Comparison of ENCODE assay signal across 16 cellular contexts in the genomic region with DNA sequence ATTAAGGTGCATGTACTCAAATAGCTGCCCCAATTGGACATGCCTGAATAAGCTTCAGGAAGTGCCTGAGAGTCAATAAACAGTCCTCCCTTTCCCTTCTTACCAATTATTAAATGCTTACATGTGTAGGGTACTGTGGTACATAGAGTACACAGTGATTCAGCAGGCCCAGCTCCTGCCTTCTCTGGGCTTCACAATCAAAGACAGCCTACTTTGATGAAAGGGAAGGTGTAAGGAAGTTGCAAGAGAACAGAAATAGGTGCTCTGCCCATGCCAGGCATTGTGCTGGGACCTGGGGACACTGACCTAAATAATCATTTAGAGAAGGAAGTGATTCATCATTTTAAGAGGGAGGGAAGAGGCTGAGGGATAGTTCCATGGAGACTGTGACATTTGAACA. TPM values are rescaled to one million over a fixed set of nuclear protein-coding genes. Genes with fewer than 3 reads are reported as not detected.
A peak's percentile ranks its signal among the peaks of the same experiment; 100 is the strongest.
DNase-seq lines count a peak whose midpoint lies in the region; ATAC-seq and TF ChIP-seq lines count a peak whose summit lies in the region.
"Had no signal": no experiment of that assay in that cellular context is flagged by ENCODE, and none has a peak within 500 bp of the region (broad histone marks: within the 10 kb centered on the region; RNA-seq: fewer than 3 reads in every experiment).

No MANE protein-coding gene starts in this region.

- H4K8ac ChIP-seq in mesenchymal stem cell (ENCODE audit: low read length): peak overlapping the region; percentile 42

- peak overlapping the region; percentile 26; the same call in 1 of the 2 replicates for H3K4me2 ChIP-seq in HCT116 (ENCODE audit: low read length)
- no peak overlapping the region for H3K4me2 ChIP-seq in mesenchymal stem cell (ENCODE audit: low read length, poor library complexity, severe bottlenecking)

- no peaks in the 10 kb centered on the region for H4K20me1 ChIP-seq in HCT116 (ENCODE audit: insufficient read depth)

- H3K9me2 ChIP-seq in HCT116 (ENCODE audit: insufficient read depth): no peaks in the 10 kb centered on the region

- H3K36me3 ChIP-seq in HCT116 (ENCODE audit: control insufficient read depth in 1 of 2, insufficient read depth in 2 of 2, low read length in 2 of 2) (no peaks in the 10 kb centered on the region), mesenchymal stem cell (ENCODE audit: control insufficient read depth in 1 of 2, insufficient read depth in 2 of 2, low read depth in 1 of 2, low read length in 2 of 2) (no peaks in the 10 kb centered on the region)
- H3K36me3 ChIP-seq: esophagus squamous epithelium, WERI-Rb-1 had no signal

- ATAC-seq in HCT116: peak; percentile 32; the same call in 1 of the 2 replicates
- ATAC-seq in GM18517 (IDR thresholded peaks at IDR 0.05; ENCODE audit: unreplicated experiment): no peak
- no peak for ATAC-seq in HG03460 (IDR thresholded peaks at IDR 0.05; ENCODE audit: unreplicated experiment)
- ATAC-seq: body of pancreas; naive thymus-derived CD8-positive, alpha-beta T cell; Panc1 had no signal

- no peak overlapping the region for H2BK12ac ChIP-seq in mesenchymal stem cell (ENCODE audit: low read length in 2 of 2)

- H3K4me3 ChIP-seq in HCT116 (replicated peaks in 1 of 2; ENCODE audit: low read depth in 1 of 2, low read length in 2 of 2): no peak overlapping the region
- no peak overlapping the region for H3K4me3 ChIP-seq in mesenchymal stem cell (ENCODE audit: insufficient read depth in 1 of 2, low read depth in 1 of 2, low read length in 2 of 2)
- H3K4me3 ChIP-seq: body of pancreas, esophagus squamous epithelium had no signal

- H2BK5ac ChIP-seq in mesenchymal stem cell (ENCODE audit: low read depth, low read length, poor library complexity, severe bottlenecking): no peak overlapping the region

- BruUV-seq in HCT116 (replicated peaks; lab: Mats Ljungman, UMichigan): no TSS peak

- no peak for TF ChIP-seq POLR2A in HCT116 (IDR thresholded peaks at IDR 0.05; ENCODE audit: borderline replicate concordance, extremely low read depth, insufficient read depth, insufficient read length)

- peak overlapping the region; percentile 54 for H2AFZ ChIP-seq in HCT116 (ENCODE audit: low read depth, low read length, poor library complexity, severe bottlenecking)
- no peak overlapping the region for H2AFZ ChIP-seq in mesenchymal stem cell (ENCODE audit: low read depth, low read length)

- H3K4me1 ChIP-seq in HCT116 (ENCODE audit: control insufficient read depth in 1 of 2, insufficient read depth in 2 of 2, low read length in 2 of 2) (peaks cover 0 to 7% of the 10 kb centered on the region in 2 experiments; a peak in 2 of 4 replicates), mesenchymal stem cell (ENCODE audit: control insufficient read depth, insufficient read depth, low read depth, low read length) (no peaks in the 10 kb centered on the region)

- H3K14ac ChIP-seq in mesenchymal stem cell (ENCODE audit: low read length in 2 of 2): no peak overlapping the region

- CTCF ChIA-PET in HCT116 (lab: Charles Lee): no interaction called here

- no peak overlapping the region for H3K23ac ChIP-seq in mesenchymal stem cell (ENCODE audit: low read length in 2 of 2)

- TF ChIP-seq CTCF in HCT116 (IDR thresholded peaks at IDR 0.05 in 2 of 3, conservative IDR thresholded peaks at IDR 0.05 in 1 of 3; ENCODE audit: borderline replicate concordance in 1 of 3, insufficient read depth in 1 of 3, low read depth in 2 of 3, low read length in 2 of 3): no peak

- no peak overlapping the region for H2BK15ac ChIP-seq in mesenchymal stem cell (ENCODE audit: low read depth, poor library complexity, severe bottlenecking)

- POLR2A ChIA-PET in HCT116 (lab: Charles Lee): interaction anchor here (1.6 kb wide), 1 partner anchor 15 kb away, joined by 3 read pairs; no protein-coding TSS in a partner anchor

- H3K27me3 ChIP-seq in HCT116 (ENCODE audit: insufficient read depth, low read length) (no peaks in the 10 kb centered on the region), mesenchymal stem cell (ENCODE audit: control insufficient read depth in 1 of 2, insufficient read depth in 1 of 2, low read length in 2 of 2) (no peaks in the 10 kb centered on the region)
- H3K27me3 ChIP-seq: body of pancreas, esophagus squamous epithelium had no signal

- TF ChIP-seq RAD21 in HCT116 (IDR thresholded peaks at IDR 0.05; ENCODE audit: low read depth): no peak

- no peak overlapping the region for H2BK120ac ChIP-seq in mesenchymal stem cell (ENCODE audit: low read depth, low read length)

- RAD21 ChIA-PET in HCT116 (lab: Charles Lee; ENCODE audit: low non-redundant PET in 1 of 2, low total read pairs in 2 of 2, uncharacterized antibody in 2 of 2, unreplicated experiment in 2 of 2): no interaction called here

- intact Hi-C loops in HCT116 (cut with micrococcal nuclease): no loop called here

- H3K79me1 ChIP-seq in mesenchymal stem cell (replicated peaks; ENCODE audit: low read length, poor library complexity, severe bottlenecking): no peaks in the 10 kb centered on the region

- no peak overlapping the region for H3K27ac ChIP-seq in HCT116 (ENCODE audit: low read depth, low read length)
- H3K27ac ChIP-seq in mesenchymal stem cell (ENCODE audit: low read length, poor library complexity, severe bottlenecking): no peak overlapping the region
- H3K27ac ChIP-seq: WERI-Rb-1 had no signal

- no peaks in the 10 kb centered on the region for H3K79me2 ChIP-seq in HCT116 (ENCODE audit: insufficient read depth, low read length)

- peak overlapping the region in 1 of 2 experiments; percentile 0 for H3K18ac ChIP-seq in mesenchymal stem cell (ENCODE audit: low read depth in 1 of 2, low read length in 2 of 2)

- H3K9ac ChIP-seq in HCT116 (ENCODE audit: low read length) (no peak overlapping the region), mesenchymal stem cell (ENCODE audit: low read length) (no peak overlapping the region)

- no peak overlapping the region for H3K4ac ChIP-seq in mesenchymal stem cell (ENCODE audit: low read depth in 1 of 2, low read length in 2 of 2)

- H4K91ac ChIP-seq in mesenchymal stem cell (ENCODE audit: low read length): peak overlapping the region; percentile 40

- DNase-seq in CD1c-positive myeloid dendritic cell (ENCODE audit: extremely low spot score): peak; percentile 29
- no peak for DNase-seq in HCT116 (ENCODE audit: low read depth, low spot score)
- peak; percentile 18 for DNase-seq in RPMI7951 (ENCODE audit: low read depth)
- DNase-seq in mesenchymal stem cell: peak; percentile 24
- DNase-seq in HuH-7.5 (ENCODE audit: low spot score): no peak
- no peak for DNase-seq in C1 segment of cervical spinal cord (lab: John Stamatoyannopoulos, UW)
- DNase-seq: activated T-cell treated with anti-CD3 and anti-CD28 coated beads, Interleukin-2, amount 50 U/mL, for 48 hours; body of pancreas; COR-L47; esophagus squamous epithelium; naive thymus-derived CD8-positive, alpha-beta T cell; NCI-H1694 treated with DMSO at 0.1 percent for 48 hours; WERI-Rb-1 had no signal

- H3K9me3 ChIP-seq in HCT116 (ENCODE audit: control insufficient read depth in 1 of 2, insufficient read depth in 1 of 2, low read depth in 1 of 2, low read length in 2 of 2) (no peaks in the 10 kb centered on the region), mesenchymal stem cell (ENCODE audit: control insufficient read depth, low read length) (no peaks in the 10 kb centered on the region)
- H3K9me3 ChIP-seq: body of pancreas, esophagus squamous epithelium had no signal

- H2AK5ac ChIP-seq in mesenchymal stem cell (ENCODE audit: low read length, severe bottlenecking): no peak overlapping the region

TF ChIP-seq in HCT116, 20 proteins besides CTCF, POLR2A, EP300 and RAD21:
- TF ChIP-seq, protein P1, sequence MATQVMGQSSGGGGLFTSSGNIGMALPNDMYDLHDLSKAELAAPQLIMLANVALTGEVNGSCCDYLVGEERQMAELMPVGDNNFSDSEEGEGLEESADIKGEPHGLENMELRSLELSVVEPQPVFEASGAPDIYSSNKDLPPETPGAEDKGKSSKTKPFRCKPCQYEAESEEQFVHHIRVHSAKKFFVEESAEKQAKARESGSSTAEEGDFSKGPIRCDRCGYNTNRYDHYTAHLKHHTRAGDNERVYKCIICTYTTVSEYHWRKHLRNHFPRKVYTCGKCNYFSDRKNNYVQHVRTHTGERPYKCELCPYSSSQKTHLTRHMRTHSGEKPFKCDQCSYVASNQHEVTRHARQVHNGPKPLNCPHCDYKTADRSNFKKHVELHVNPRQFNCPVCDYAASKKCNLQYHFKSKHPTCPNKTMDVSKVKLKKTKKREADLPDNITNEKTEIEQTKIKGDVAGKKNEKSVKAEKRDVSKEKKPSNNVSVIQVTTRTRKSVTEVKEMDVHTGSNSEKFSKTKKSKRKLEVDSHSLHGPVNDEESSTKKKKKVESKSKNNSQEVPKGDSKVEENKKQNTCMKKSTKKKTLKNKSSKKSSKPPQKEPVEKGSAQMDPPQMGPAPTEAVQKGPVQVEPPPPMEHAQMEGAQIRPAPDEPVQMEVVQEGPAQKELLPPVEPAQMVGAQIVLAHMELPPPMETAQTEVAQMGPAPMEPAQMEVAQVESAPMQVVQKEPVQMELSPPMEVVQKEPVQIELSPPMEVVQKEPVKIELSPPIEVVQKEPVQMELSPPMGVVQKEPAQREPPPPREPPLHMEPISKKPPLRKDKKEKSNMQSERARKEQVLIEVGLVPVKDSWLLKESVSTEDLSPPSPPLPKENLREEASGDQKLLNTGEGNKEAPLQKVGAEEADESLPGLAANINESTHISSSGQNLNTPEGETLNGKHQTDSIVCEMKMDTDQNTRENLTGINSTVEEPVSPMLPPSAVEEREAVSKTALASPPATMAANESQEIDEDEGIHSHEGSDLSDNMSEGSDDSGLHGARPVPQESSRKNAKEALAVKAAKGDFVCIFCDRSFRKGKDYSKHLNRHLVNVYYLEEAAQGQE (IDR thresholded peaks at IDR 0.05; ENCODE audit: low read depth): no peak
- no peak for TF ChIP-seq EZH2phosphoT487 (IDR thresholded peaks at IDR 0.05; ENCODE audit: borderline replicate concordance)
- TF ChIP-seq EGR1 (IDR thresholded peaks at IDR 0.05; ENCODE audit: low read depth): no peak
- no peak for TF ChIP-seq ZNF274 (IDR thresholded peaks at IDR 0.05; ENCODE audit: low read depth, low read length)
- no peak for TF ChIP-seq CEBPB (IDR thresholded peaks at IDR 0.05; ENCODE audit: low read depth)
- TF ChIP-seq TCF7L2 (IDR thresholded peaks at IDR 0.05; ENCODE audit: borderline replicate concordance, extremely low read depth, insufficient read depth, insufficient read length): no peak
- no peak for TF ChIP-seq SIN3A (IDR thresholded peaks at IDR 0.05; ENCODE audit: low read depth)
- TF ChIP-seq CBX3 (IDR thresholded peaks at IDR 0.05; ENCODE audit: low read depth): no peak
- no peak for TF ChIP-seq FOSL1 (IDR thresholded peaks at IDR 0.05; ENCODE audit: low read depth)

RNA-seq across cellular contexts. Expression of gene FRY, which starts 17.2 kb away (rescaled TPM):
- total RNA-seq in HCT116 (2021; ENCODE audit: unreplicated experiment): 1.4 TPM
- polyA plus RNA-seq in HCT116 (2012): 0.31 and 0.57 TPM in 2 replicates
- total RNA-seq in RPMI7951 (2014; rRNA removed; shearing (Covaris generic)): 1.7 and 5.7 TPM in 2 replicates
- 6.9 TPM for polyA plus RNA-seq in mesenchymal stem cell (2013, experiment 1 of 2)
- polyA plus RNA-seq in mesenchymal stem cell (2013, experiment 2 of 2): 5.3 TPM

Comparison
In these comparisons a context has a peak if more than half of its experiments do, and no peak if none do; other contexts are left out.
1. DNase-seq: peak in CD1c-positive myeloid dendritic cell (single experiment), RPMI7951 (single experiment) and mesenchymal stem cell (single experiment); none in HCT116 (single experiment), HuH-7.5 (single experiment) and C1 segment of cervical spinal cord (0 of 14).